In the genomic region with DNA sequence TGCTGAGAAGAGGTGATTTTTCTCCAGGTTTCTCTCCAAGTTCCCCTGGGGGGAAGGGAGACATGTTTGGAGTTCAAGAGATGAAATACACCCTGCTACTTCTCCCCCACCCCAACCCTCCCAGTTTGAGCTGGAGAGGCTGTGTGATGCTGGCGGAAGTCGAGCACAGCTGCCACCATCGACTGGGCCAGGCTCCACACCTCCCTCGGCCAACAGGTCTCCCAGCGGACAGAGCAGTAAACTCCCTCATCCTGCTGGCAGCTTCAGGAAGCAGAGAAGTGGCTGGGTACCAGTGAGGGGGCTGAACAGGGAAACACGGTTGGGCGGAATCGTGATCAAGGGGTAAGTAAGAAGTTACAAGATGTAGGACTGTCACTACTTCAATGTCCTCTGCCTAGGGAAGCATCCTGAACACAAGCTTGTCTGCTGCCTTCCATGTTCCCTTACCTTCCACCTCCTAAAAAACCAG, we compare ENCODE assay signal across 19 cellular contexts. TPM values are rescaled to one million over a fixed set of nuclear protein-coding genes. Genes with fewer than 3 reads are reported as not detected.
DNase-seq lines count a peak whose midpoint lies in the region; ATAC-seq, FAIRE-seq and TF ChIP-seq lines count a peak whose summit lies in the region.
"Had no signal": no experiment of that assay in that cellular context is flagged by ENCODE, and none has a peak within 500 bp of the region (broad histone marks: within the 10 kb centered on the region; RNA-seq: fewer than 3 reads in every experiment).

No MANE protein-coding gene starts in this region.

- no peak overlapping the region for H3K4me3 Mint-ChIP-seq in memory B cell
- no peak overlapping the region for H3K4me3 Mint-ChIP-seq in type B pancreatic cell
- H3K4me3 Mint-ChIP-seq: CD8-positive, alpha-beta memory T cell had no signal

- peak overlapping the region; percentile 15 for H3K27ac Mint-ChIP-seq in memory B cell
- H3K27ac Mint-ChIP-seq in type B pancreatic cell, result no peak overlapping the region

- CTCF ChIA-PET in HepG2 (lab: Yijun Ruan, JAX; ENCODE audit: low intra/inter-chr PET ratio, low total read pairs), result no interaction called here

- H3K4me1 Mint-ChIP-seq in memory B cell (peaks cover 6% of the 10 kb centered on the region), type B pancreatic cell (ENCODE audit: unreplicated experiment) (peaks cover 15% of the 10 kb centered on the region)

- H3K9ac ChIP-seq in HepG2 (ENCODE audit: insufficient read depth, low read depth, low read length), result no peak overlapping the region
- H3K9ac ChIP-seq: SK-N-SH had no signal

- no peaks in the 10 kb centered on the region for H4K20me1 ChIP-seq in HepG2 (ENCODE audit: insufficient read depth, low read length)

- TF ChIP-seq RAD21 in HepG2 (CRISPR knock-in tag; IDR thresholded peaks at IDR 0.05), result no peak

- TF ChIP-seq CTCF in HepG2 (CRISPR knock-in tag; IDR thresholded peaks at IDR 0.05) (no peak), right lobe of liver (IDR thresholded peaks at IDR 0.05) (no peak), type B pancreatic cell (conservative IDR thresholded peaks at IDR 0.05) (no peak)

- DNase-seq in HepG2 (ENCODE audit: low spot score) (no peak), right lobe of liver (no peak), memory B cell (ENCODE audit: low spot score in 2 of 2) (no peak), type B pancreatic cell (ENCODE audit: extremely low spot score, unreplicated experiment) (peak; percentile 47), NOMO-1 treated with DMSO at 0.1 percent for 48 hours (lab: John Stamatoyannopoulos, UW; ENCODE audit: unreplicated experiment) (no peak), sciatic nerve (ENCODE audit: low spot score) (no peak), NCI-H2029 treated with DMSO at 0.1 percent for 48 hours (lab: John Stamatoyannopoulos, UW) (no peak)
- DNase-seq: C1 segment of cervical spinal cord; CD8-positive, alpha-beta memory T cell; DMS79; H7; NCI-H1048; NCI-H146; NCI-H2081; SHP77 treated with DMSO at 0.1 percent for 48 hours; SK-N-SH had no signal

- intact Hi-C loops in HepG2 (cut with micrococcal nuclease; ENCODE audit: unreplicated experiment), result no loop called here
- intact Hi-C loops in right lobe of liver (cut with DNase I), result loop anchor here in 1 of 2 donors (10.0 kb wide), 1 partner anchor 165 kb away; a partner anchor contains a TSS
- intact Hi-C loops in sciatic nerve (cut with DNase I), result no loop called here

- peaks cover 40% of the 10 kb centered on the region for H3K36me3 Mint-ChIP-seq in memory B cell
- H3K36me3 Mint-ChIP-seq in type B pancreatic cell, result peaks cover 34% of the 10 kb centered on the region

- BruUV-seq in HepG2 (replicated peaks; lab: Mats Ljungman, UMichigan), result no TSS peak

- H3K27me3 Mint-ChIP-seq in memory B cell (no peaks in the 10 kb centered on the region), type B pancreatic cell (no peaks in the 10 kb centered on the region)
- H3K27me3 Mint-ChIP-seq: CD8-positive, alpha-beta memory T cell had no signal

- TF ChIP-seq POLR2A in HepG2 (IDR thresholded peaks at IDR 0.05; ENCODE audit: insufficient read depth in 1 of 2, low read depth in 2 of 2, low read length in 2 of 2), result no peak
- no peak for TF ChIP-seq POLR2A in right lobe of liver (IDR thresholded peaks at IDR 0.05)

- no peaks in the 10 kb centered on the region for H3K9me3 Mint-ChIP-seq in memory B cell
- no peaks in the 10 kb centered on the region for H3K9me3 Mint-ChIP-seq in type B pancreatic cell
- H3K9me3 Mint-ChIP-seq: CD8-positive, alpha-beta memory T cell had no signal

- no peaks in the 10 kb centered on the region for H3K79me2 ChIP-seq in HepG2 (ENCODE audit: insufficient read depth, low read length)

- H3K36me3 ChIP-seq in HepG2 (replicated peaks in 1 of 2; ENCODE audit: control insufficient read depth in 1 of 2, insufficient read depth in 2 of 2, low read length in 2 of 2) (peaks cover 13 to 33% of the 10 kb centered on the region in 2 experiments), right lobe of liver (peaks cover 0 to 33% (median 17%) of the 10 kb centered on the region in 4 donors)

- TF ChIP-seq EP300 in HepG2 (IDR thresholded peaks at IDR 0.05; ENCODE audit: low read depth in 2 of 2, low read length in 2 of 2) (no peak), HepG2 (CRISPR knock-in tag; IDR thresholded peaks at IDR 0.05; ENCODE audit: borderline replicate concordance) (no peak)

- ATAC-seq in HepG2 (no peak), right lobe of liver (no peak), memory B cell (ENCODE audit: low read depth) (no peak), sciatic nerve (no peak)

- H3K4me1 ChIP-seq in HepG2 (ENCODE audit: insufficient read depth, low read length), result peaks cover 7% of the 10 kb centered on the region; the same call in 1 of the 2 replicates
- no peaks in the 10 kb centered on the region for H3K4me1 ChIP-seq in right lobe of liver

- H3K27ac ChIP-seq in HepG2 (ENCODE audit: extremely low read length, insufficient read depth, low read length) (no peak overlapping the region), right lobe of liver (no peak overlapping the region), angular gyrus (ENCODE audit: low read depth, low read length) (peak overlapping the region; percentile 54)

- 93% methylated on average over 8 of the region's 8 CpGs for WGBS in HepG2 (ENCODE audit: low lambda C conversion rate)
- 79% methylated on average over 6 of the region's 8 CpGs for WGBS in right lobe of liver (ENCODE audit: insufficient coverage, low coverage, low lambda C conversion rate, missing lambda C conversion rate)

- POLR2A ChIA-PET in HepG2 (lab: Yijun Ruan, JAX), result no interaction called here

- H3K27me3 ChIP-seq in HepG2 (ENCODE audit: control insufficient read depth in 1 of 2, insufficient read depth in 2 of 2, low read length in 2 of 2), result no peaks in the 10 kb centered on the region
- H3K27me3 ChIP-seq in right lobe of liver, result no peaks in the 10 kb centered on the region

- in situ Hi-C loops in HepG2 (cut with HindIII; ENCODE audit: extremely low pct_ligation_motif_present, low pct_unique_long_range_greater_than_20kb), result no loop called here

- H3K9me3 ChIP-seq in HepG2 (ENCODE audit: low read length), result no peaks in the 10 kb centered on the region
- no peaks in the 10 kb centered on the region for H3K9me3 ChIP-seq in right lobe of liver
- H3K9me3 ChIP-seq: SK-N-SH had no signal

- H3K4me2 ChIP-seq in HepG2 (ENCODE audit: low read depth, low read length), result no peak overlapping the region
- H3K4me2 ChIP-seq: SK-N-SH had no signal

- H3K4me3 ChIP-seq in HepG2 (replicated peaks in 1 of 3; ENCODE audit: insufficient read depth in 1 of 3, low read depth in 2 of 3, low read length in 3 of 3), result no peak overlapping the region
- H3K4me3 ChIP-seq in right lobe of liver, result no peak overlapping the region

- FAIRE-seq in HepG2 (lab: Jason Lieb, UNC), result no peak

- no peak overlapping the region for H2AFZ ChIP-seq in HepG2 (ENCODE audit: low read length)

RNA-seq across cellular contexts. Expression of a gene that starts 6.6 kb away (rescaled TPM):
- 0.11 TPM in 1 of 2 replicates, not detected in the other for total RNA-seq in HepG2 (2016; rRNA removed; fragmentation: Illumina TruSeq; extraction: Trizol)
- not detected in 2 replicates for total RNA-seq in HepG2 (2016; cell fraction: cytosol; rRNA removed; fragmentation: Illumina TruSeq; extraction: Trizol; ENCODE audit: low read depth)
- total RNA-seq in HepG2 (2016; cell fraction: insoluble cytoplasmic fraction; rRNA removed; fragmentation: Illumina TruSeq; extraction: Trizol), result not detected in 2 replicates
- not detected in 2 replicates for total RNA-seq in HepG2 (2016; cell fraction: membrane; rRNA removed; fragmentation: Illumina TruSeq; extraction: Trizol)
- total RNA-seq in HepG2 (2016; cell fraction: nucleus; rRNA removed; fragmentation: Illumina TruSeq; extraction: Trizol), result 0.19 and 0.22 TPM in 2 replicates
- polyA plus RNA-seq in HepG2 (2011; rRNA removed), result 0.44 and 0.57 TPM in 2 replicates
- 0.15 and 0.19 TPM in 2 replicates for polyA plus RNA-seq in HepG2 (2011; cell fraction: cytosol; rRNA removed)
- polyA plus RNA-seq in HepG2 (2011; cell fraction: nucleus; rRNA removed), result 0.93 and 1.1 TPM in 2 replicates
- polyA plus RNA-seq in HepG2 (2012), result 0.19 and 0.24 TPM in 2 replicates
- 0.05 TPM in 1 of 2 replicates, not detected in the other for polyA plus RNA-seq in HepG2 (2016; cell fraction: cytosol; fragmentation: Illumina TruSeq; extraction: Trizol; ENCODE audit: low read depth)
- 0.12 TPM in 1 of 2 replicates, not detected in the other for polyA plus RNA-seq in HepG2 (2016; cell fraction: insoluble cytoplasmic fraction; fragmentation: Illumina TruSeq; extraction: Trizol; ENCODE audit: low read depth)
- not detected in 2 replicates for polyA plus RNA-seq in HepG2 (2016; cell fraction: membrane; fragmentation: Illumina TruSeq; extraction: Trizol; ENCODE audit: low read depth)
- 1.00 and 1.1 TPM in 2 replicates for polyA plus RNA-seq in HepG2 (2016; cell fraction: nucleus; fragmentation: Illumina TruSeq; extraction: Trizol; ENCODE audit: insufficient read depth, low read depth)
- polyA minus RNA-seq in HepG2 (2011; rRNA and poly(A)+ RNA removed; ENCODE audit: low replicate concordance), result 0.52 and 1.1 TPM in 2 replicates
- polyA minus RNA-seq in HepG2 (2011; cell fraction: cytosol; rRNA and poly(A)+ RNA removed), result not detected in 2 replicates
- polyA minus RNA-seq in HepG2 (2011; cell fraction: nucleus; rRNA and poly(A)+ RNA removed), result 0.62 and 0.77 TPM in 2 replicates
- under 1 TPM in 2 of 6 experiments, not detected in 4; 0.07 to 0.12 TPM for total RNA-seq in right lobe of liver
- 0.48 and 2.2 TPM in 2 replicates for total RNA-seq in type B pancreatic cell (ENCODE audit: low replicate concordance)
- total RNA-seq in sciatic nerve, result not detected
- total RNA-seq: G401, RPMI7951 had no signal
- polyA plus RNA-seq: CD8-positive, alpha-beta memory T cell had no signal

RNA-seq across cellular contexts. Expression of a gene that starts 17.1 kb away (rescaled TPM):
- 27.0 and 44.2 TPM in 2 replicates for total RNA-seq in HepG2 (2016; rRNA removed; fragmentation: Illumina TruSeq; extraction: Trizol)
- total RNA-seq in HepG2 (2016; cell fraction: cytosol; rRNA removed; fragmentation: Illumina TruSeq; extraction: Trizol; ENCODE audit: low read depth), result 6.0 and 7.0 TPM in 2 replicates
- total RNA-seq in HepG2 (2016; cell fraction: insoluble cytoplasmic fraction; rRNA removed; fragmentation: Illumina TruSeq; extraction: Trizol), result 27.8 and 48.2 TPM in 2 replicates
- 10.0 and 11.6 TPM in 2 replicates for total RNA-seq in HepG2 (2016; cell fraction: membrane; rRNA removed; fragmentation: Illumina TruSeq; extraction: Trizol)
- total RNA-seq in HepG2 (2016; cell fraction: nucleus; rRNA removed; fragmentation: Illumina TruSeq; extraction: Trizol), result 73.4 and 88.5 TPM in 2 replicates
- polyA plus RNA-seq in HepG2 (2011; rRNA removed), result 247 and 281 TPM in 2 replicates
- polyA plus RNA-seq in HepG2 (2011; cell fraction: cytosol; rRNA removed), result 199 and 230 TPM in 2 replicates
- 168 and 185 TPM in 2 replicates for polyA plus RNA-seq in HepG2 (2011; cell fraction: nucleus; rRNA removed)
- 96.6 and 115 TPM in 2 replicates for polyA plus RNA-seq in HepG2 (2012)
- polyA plus RNA-seq in HepG2 (2016; cell fraction: cytosol; fragmentation: Illumina TruSeq; extraction: Trizol; ENCODE audit: low read depth), result 5.4 and 7.2 TPM in 2 replicates
- 27.4 and 35.6 TPM in 2 replicates for polyA plus RNA-seq in HepG2 (2016; cell fraction: insoluble cytoplasmic fraction; fragmentation: Illumina TruSeq; extraction: Trizol; ENCODE audit: low read depth)
- polyA plus RNA-seq in HepG2 (2016; cell fraction: membrane; fragmentation: Illumina TruSeq; extraction: Trizol; ENCODE audit: low read depth), result 12.5 and 18.3 TPM in 2 replicates
- 159 TPM in 2 replicates for polyA plus RNA-seq in HepG2 (2016; cell fraction: nucleus; fragmentation: Illumina TruSeq; extraction: Trizol; ENCODE audit: insufficient read depth, low read depth)
- polyA minus RNA-seq in HepG2 (2011; rRNA and poly(A)+ RNA removed; ENCODE audit: low replicate concordance), result 236 and 291 TPM in 2 replicates
- polyA minus RNA-seq in HepG2 (2011; cell fraction: cytosol; rRNA and poly(A)+ RNA removed), result 87.7 and 123 TPM in 2 replicates
- 110 and 114 TPM in 2 replicates for polyA minus RNA-seq in HepG2 (2011; cell fraction: nucleus; rRNA and poly(A)+ RNA removed)
- total RNA-seq in right lobe of liver, result 10 to 100 TPM; 31.1 to 45.7 (median 39.0) TPM
- 103 and 104 TPM in 2 replicates for total RNA-seq in type B pancreatic cell (ENCODE audit: low replicate concordance)
- 64.7 TPM for total RNA-seq in sciatic nerve

RNA-seq across cellular contexts. Expression of a gene that starts 17.2 kb away (rescaled TPM):
- 160 and 218 TPM in 2 replicates for total RNA-seq in HepG2 (2016; rRNA removed; fragmentation: Illumina TruSeq; extraction: Trizol)
- 14.4 and 14.5 TPM in 2 replicates for total RNA-seq in HepG2 (2016; cell fraction: cytosol; rRNA removed; fragmentation: Illumina TruSeq; extraction: Trizol; ENCODE audit: low read depth)
- total RNA-seq in HepG2 (2016; cell fraction: insoluble cytoplasmic fraction; rRNA removed; fragmentation: Illumina TruSeq; extraction: Trizol), result 161 and 205 TPM in 2 replicates
- 31.4 and 36.0 TPM in 2 replicates for total RNA-seq in HepG2 (2016; cell fraction: membrane; rRNA removed; fragmentation: Illumina TruSeq; extraction: Trizol)
- total RNA-seq in HepG2 (2016; cell fraction: nucleus; rRNA removed; fragmentation: Illumina TruSeq; extraction: Trizol), result 137 and 150 TPM in 2 replicates
- 166 and 197 TPM in 2 replicates for polyA plus RNA-seq in HepG2 (2011; rRNA removed)
- 164 and 170 TPM in 2 replicates for polyA plus RNA-seq in HepG2 (2011; cell fraction: cytosol; rRNA removed)
- polyA plus RNA-seq in HepG2 (2011; cell fraction: nucleus; rRNA removed), result 117 and 120 TPM in 2 replicates
- 122 and 147 TPM in 2 replicates for polyA plus RNA-seq in HepG2 (2012)
- 7.6 and 8.5 TPM in 2 replicates for polyA plus RNA-seq in HepG2 (2016; cell fraction: cytosol; fragmentation: Illumina TruSeq; extraction: Trizol; ENCODE audit: low read depth)
- polyA plus RNA-seq in HepG2 (2016; cell fraction: insoluble cytoplasmic fraction; fragmentation: Illumina TruSeq; extraction: Trizol; ENCODE audit: low read depth), result 143 and 144 TPM in 2 replicates
- polyA plus RNA-seq in HepG2 (2016; cell fraction: membrane; fragmentation: Illumina TruSeq; extraction: Trizol; ENCODE audit: low read depth), result 17.9 and 21.8 TPM in 2 replicates
- polyA plus RNA-seq in HepG2 (2016; cell fraction: nucleus; fragmentation: Illumina TruSeq; extraction: Trizol; ENCODE audit: insufficient read depth, low read depth), result 123 and 142 TPM in 2 replicates
- polyA minus RNA-seq in HepG2 (2011; rRNA and poly(A)+ RNA removed; ENCODE audit: low replicate concordance), result 386 and 397 TPM in 2 replicates
- polyA minus RNA-seq in HepG2 (2011; cell fraction: cytosol; rRNA and poly(A)+ RNA removed), result 242 and 256 TPM in 2 replicates
- polyA minus RNA-seq in HepG2 (2011; cell fraction: nucleus; rRNA and poly(A)+ RNA removed), result 217 and 255 TPM in 2 replicates
- total RNA-seq in right lobe of liver, result 100 to 1,000 TPM in 4 of 6 experiments, 10 to 100 TPM in 2; 75.5 to 109 (median 103) TPM
- total RNA-seq in type B pancreatic cell (ENCODE audit: low replicate concordance), result 174 and 226 TPM in 2 replicates
- 147 TPM for total RNA-seq in sciatic nerve

RNA-seq across cellular contexts. Expression of a gene that starts 40.1 kb away (rescaled TPM):
- not detected in 2 replicates for total RNA-seq in HepG2 (2016; rRNA removed; fragmentation: Illumina TruSeq; extraction: Trizol)
- total RNA-seq in HepG2 (2016; cell fraction: cytosol; rRNA removed; fragmentation: Illumina TruSeq; extraction: Trizol; ENCODE audit: low read depth), result not detected in 2 replicates
- 0.02 TPM in 1 of 2 replicates, not detected in the other for total RNA-seq in HepG2 (2016; cell fraction: insoluble cytoplasmic fraction; rRNA removed; fragmentation: Illumina TruSeq; extraction: Trizol)
- total RNA-seq in HepG2 (2016; cell fraction: membrane; rRNA removed; fragmentation: Illumina TruSeq; extraction: Trizol), result 0.03 TPM in 1 of 2 replicates, not detected in the other
- total RNA-seq in HepG2 (2016; cell fraction: nucleus; rRNA removed; fragmentation: Illumina TruSeq; extraction: Trizol), result 0.16 TPM in 1 of 2 replicates, not detected in the other
- 0.09 and 0.18 TPM in 2 replicates for polyA plus RNA-seq in HepG2 (2011; rRNA removed)
- polyA plus RNA-seq in HepG2 (2011; cell fraction: cytosol; rRNA removed), result 0.11 and 0.12 TPM in 2 replicates
- polyA plus RNA-seq in HepG2 (2011; cell fraction: nucleus; rRNA removed), result 0.16 and 0.21 TPM in 2 replicates
- polyA plus RNA-seq in HepG2 (2012), result 0.09 TPM in 1 of 2 replicates, not detected in the other
- not detected in 2 replicates for polyA plus RNA-seq in HepG2 (2016; cell fraction: cytosol; fragmentation: Illumina TruSeq; extraction: Trizol; ENCODE audit: low read depth)
- polyA plus RNA-seq in HepG2 (2016; cell fraction: insoluble cytoplasmic fraction; fragmentation: Illumina TruSeq; extraction: Trizol; ENCODE audit: low read depth), result not detected in 2 replicates
- polyA plus RNA-seq in HepG2 (2016; cell fraction: membrane; fragmentation: Illumina TruSeq; extraction: Trizol; ENCODE audit: low read depth), result 0.03 TPM in 1 of 2 replicates, not detected in the other
- polyA plus RNA-seq in HepG2 (2016; cell fraction: nucleus; fragmentation: Illumina TruSeq; extraction: Trizol; ENCODE audit: insufficient read depth, low read depth), result 0.11 TPM in 2 replicates
- polyA minus RNA-seq in HepG2 (2011; rRNA and poly(A)+ RNA removed; ENCODE audit: low replicate concordance), result 0.10 TPM in 1 of 2 replicates, not detected in the other
- not detected in 2 replicates for polyA minus RNA-seq in HepG2 (2011; cell fraction: cytosol; rRNA and poly(A)+ RNA removed)
- polyA minus RNA-seq in HepG2 (2011; cell fraction: nucleus; rRNA and poly(A)+ RNA removed), result 0.13 TPM in 1 of 2 replicates, not detected in the other
- under 1 TPM; 0.06 to 0.22 (median 0.12) TPM for total RNA-seq in right lobe of liver
- 19.8 and 67.3 TPM in 2 replicates for total RNA-seq in type B pancreatic cell (ENCODE audit: low replicate concordance)
- total RNA-seq in sciatic nerve, result 7.1 TPM
- polyA plus RNA-seq: CD8-positive, alpha-beta memory T cell had no signal
